10 cellular contexts compared by ENCODE assay signal in genomic region chr12:52186135-52186840, GRCh38. TPM values are rescaled to one million over a fixed set of nuclear protein-coding genes. Genes with fewer than 3 reads are reported as not detected.
DNase-seq lines count a peak whose midpoint lies in the region; ATAC-seq and TF ChIP-seq lines count a peak whose summit lies in the region.
"Had no signal": no experiment of that assay in that cellular context is flagged by ENCODE, and none has a peak within 500 bp of the region (broad histone marks: within the 10 kb centered on the region; RNA-seq: fewer than 3 reads in every experiment).

No MANE protein-coding gene starts in this region.

- CTCF ChIA-PET in naive thymus-derived CD4-positive, alpha-beta T cell (lab: Charles Lee) = no interaction called here
- CTCF ChIA-PET in activated CD8-positive, alpha-beta memory T cell treated with anti-CD3 and anti-CD28 coated beads, Interleukin-2, amount 10 ng/mL, durations not matched to agents 7 days and 5 days (lab: Charles Lee) = interaction anchor here (1.5 to 2.2 kb wide), 2 partner anchors 28 to 93 kb away, joined by 5 to 8 read pairs; no protein-coding TSS in a partner anchor

- POLR2A ChIA-PET in naive thymus-derived CD4-positive, alpha-beta T cell (lab: Charles Lee) = no interaction called here

- no peaks in the 10 kb centered on the region for H3K9me3 ChIP-seq in naive thymus-derived CD4-positive, alpha-beta T cell (ENCODE audit: control insufficient read depth in 2 of 3, low read length in 3 of 3)
- H3K9me3 ChIP-seq in WERI-Rb-1 (ENCODE audit: severe bottlenecking) = no peaks in the 10 kb centered on the region
- H3K9me3 ChIP-seq: Peyer's patch had no signal

- H3K4me1 Mint-ChIP-seq in naive thymus-derived CD4-positive, alpha-beta T cell = peaks cover 0 to 7% (median 4%) of the 10 kb centered on the region in 7 donors
- H3K4me1 Mint-ChIP-seq in activated CD8-positive, alpha-beta memory T cell treated with anti-CD3 and anti-CD28 coated beads, Interleukin-2, amount 10 ng/mL, durations not matched to agents 7 days and 5 days = peaks cover 11% of the 10 kb centered on the region

- H3K9me3 Mint-ChIP-seq in naive thymus-derived CD4-positive, alpha-beta T cell = no peaks in the 10 kb centered on the region
- H3K9me3 Mint-ChIP-seq in activated CD8-positive, alpha-beta memory T cell treated with anti-CD3 and anti-CD28 coated beads, Interleukin-2, amount 10 ng/mL, durations not matched to agents 7 days and 5 days (ENCODE audit: low read depth) = no peaks in the 10 kb centered on the region

- no peaks in the 10 kb centered on the region for H3K27me3 ChIP-seq in naive thymus-derived CD4-positive, alpha-beta T cell (ENCODE audit: control insufficient read depth in 2 of 2, insufficient read depth in 2 of 2, low read length in 2 of 2)
- no peaks in the 10 kb centered on the region for H3K27me3 ChIP-seq in WERI-Rb-1 (ENCODE audit: insufficient read depth, low read depth, severe bottlenecking)
- H3K27me3 ChIP-seq: Peyer's patch had no signal

- intact Hi-C loops in naive thymus-derived CD4-positive, alpha-beta T cell (cut with micrococcal nuclease) = no loop called here

- TF ChIP-seq CTCF in coronary artery (IDR thresholded peaks at IDR 0.05) (no peak), WERI-Rb-1 (IDR thresholded peaks at IDR 0.05; ENCODE audit: low read depth, low read length) (no peak)

- ATAC-seq in naive thymus-derived CD4-positive, alpha-beta T cell = peak; percentile 69
- ATAC-seq in activated CD4-positive, CD25-positive, alpha-beta regulatory T cell treated with anti-CD3 and anti-CD28 coated beads, Interleukin-2, amount 50 U/mL, for 24 hours = no peak
- no peak for ATAC-seq in activated CD8-positive, alpha-beta memory T cell treated with anti-CD3 and anti-CD28 coated beads, Interleukin-2, amount 10 ng/mL, durations not matched to agents 7 days and 5 days

- no peak overlapping the region for H3K27ac Mint-ChIP-seq in naive thymus-derived CD4-positive, alpha-beta T cell
- H3K27ac Mint-ChIP-seq in activated CD8-positive, alpha-beta memory T cell treated with anti-CD3 and anti-CD28 coated beads, Interleukin-2, amount 10 ng/mL, durations not matched to agents 7 days and 5 days = no peak overlapping the region

- no peaks in the 10 kb centered on the region for H3K36me3 Mint-ChIP-seq in naive thymus-derived CD4-positive, alpha-beta T cell
- no peaks in the 10 kb centered on the region for H3K36me3 Mint-ChIP-seq in activated CD8-positive, alpha-beta memory T cell treated with anti-CD3 and anti-CD28 coated beads, Interleukin-2, amount 10 ng/mL, durations not matched to agents 7 days and 5 days

- H3K4me3 Mint-ChIP-seq in naive thymus-derived CD4-positive, alpha-beta T cell = no peak overlapping the region
- no peak overlapping the region for H3K4me3 Mint-ChIP-seq in activated CD8-positive, alpha-beta memory T cell treated with anti-CD3 and anti-CD28 coated beads, Interleukin-2, amount 10 ng/mL, durations not matched to agents 7 days and 5 days

- no peaks in the 10 kb centered on the region for H3K36me3 ChIP-seq in naive thymus-derived CD4-positive, alpha-beta T cell (ENCODE audit: control insufficient read depth in 2 of 3, insufficient read depth in 3 of 3, low read length in 3 of 3)
- H3K36me3 ChIP-seq in WERI-Rb-1 = no peaks in the 10 kb centered on the region
- H3K36me3 ChIP-seq: Peyer's patch had no signal

- H3K27ac ChIP-seq in coronary artery (peak overlapping the region; percentile 57 to 90), WERI-Rb-1 (no peak overlapping the region)
- no peak overlapping the region for H3K27ac ChIP-seq in naive thymus-derived CD4-positive, alpha-beta T cell (ENCODE audit: low read depth, low read length)
- H3K27ac ChIP-seq: Peyer's patch had no signal

- DNase-seq in COLO668 (lab: John Stamatoyannopoulos, UW; ENCODE audit: unreplicated experiment) = peak; percentile 50
- peak; percentile 80 for DNase-seq in NCI-H146 treated with DMSO at 0.1 percent for 48 hours (lab: John Stamatoyannopoulos, UW; ENCODE audit: unreplicated experiment)
- DNase-seq in coronary artery (ENCODE audit: low spot score) = no peak
- DNase-seq in naive thymus-derived CD4-positive, alpha-beta T cell = no peak
- DNase-seq in putamen (ENCODE audit: low spot score) = no peak
- DNase-seq in activated CD8-positive, alpha-beta memory T cell treated with anti-CD3 and anti-CD28 coated beads, Interleukin-2, amount 10 ng/mL, durations not matched to agents 7 days and 5 days = no peak
- DNase-seq in WERI-Rb-1 = no peak
- DNase-seq: activated gamma-delta T cell treated with Interleukin-2 at 50 U/mL for 16 hours, Peyer's patch had no signal

- H3K27me3 Mint-ChIP-seq in naive thymus-derived CD4-positive, alpha-beta T cell = no peaks in the 10 kb centered on the region
- H3K27me3 Mint-ChIP-seq in activated CD8-positive, alpha-beta memory T cell treated with anti-CD3 and anti-CD28 coated beads, Interleukin-2, amount 10 ng/mL, durations not matched to agents 7 days and 5 days = peaks cover 8% of the 10 kb centered on the region

- no peaks in the 10 kb centered on the region for H3K4me1 ChIP-seq in naive thymus-derived CD4-positive, alpha-beta T cell (ENCODE audit: control insufficient read depth in 2 of 2, insufficient read depth in 2 of 2, low read length in 2 of 2)

- no peak overlapping the region for H3K4me3 ChIP-seq in coronary artery
- no peak overlapping the region for H3K4me3 ChIP-seq in naive thymus-derived CD4-positive, alpha-beta T cell (ENCODE audit: low read length)
- H3K4me3 ChIP-seq in WERI-Rb-1 (ENCODE audit: low read depth, low read length) = no peak overlapping the region
- H3K4me3 ChIP-seq: Peyer's patch had no signal

RNA-seq across cellular contexts. Expression of gene KRT80, which starts 5.5 kb away (rescaled TPM):
- total RNA-seq in naive thymus-derived CD4-positive, alpha-beta T cell = under 1 TPM in 1 of 5 experiments, not detected in 4; 0.12 TPM
- polyA plus RNA-seq in naive thymus-derived CD4-positive, alpha-beta T cell = not detected
- total RNA-seq in activated CD8-positive, alpha-beta memory T cell treated with anti-CD3 and anti-CD28 coated beads, Interleukin-2, amount 10 ng/mL, durations not matched to agents 7 days and 5 days = not detected

RNA-seq across cellular contexts. Expression of gene KRT7, which starts 46.8 kb away (rescaled TPM):
- 10 to 100 TPM in 1 of 5 experiments, not detected in 4; 36.1 TPM for total RNA-seq in naive thymus-derived CD4-positive, alpha-beta T cell
- not detected for polyA plus RNA-seq in naive thymus-derived CD4-positive, alpha-beta T cell
- total RNA-seq in activated CD8-positive, alpha-beta memory T cell treated with anti-CD3 and anti-CD28 coated beads, Interleukin-2, amount 10 ng/mL, durations not matched to agents 7 days and 5 days = 10 to 100 TPM in 1 of 2 experiments, 1 to 10 TPM in 1; 4.7 to 18.3 TPM

Comparison
In these comparisons a context has a peak if more than half of its experiments do, and no peak if none do; other contexts are left out.
1. DNase-seq: peak in COLO668 (single experiment) and NCI-H146 treated with DMSO at 0.1 percent for 48 hours (single experiment); none in coronary artery (single experiment), naive thymus-derived CD4-positive, alpha-beta T cell (0 of 9), putamen (single experiment), activated CD8-positive, alpha-beta memory T cell treated with anti-CD3 and anti-CD28 coated beads, Interleukin-2, amount 10 ng/mL, durations not matched to agents 7 days and 5 days (single experiment) and WERI-Rb-1 (single experiment).
2. H3K27ac ChIP-seq: peak in coronary artery (2 of 2); none in naive thymus-derived CD4-positive, alpha-beta T cell (single experiment) and WERI-Rb-1 (single experiment).